19 cellular contexts compared by ENCODE assay signal in genomic region chr10:99539120-99539519, GRCh38. TPM values are rescaled to one million over a fixed set of nuclear protein-coding genes. Genes with fewer than 3 reads are reported as not detected.
DNase-seq lines count a peak whose midpoint lies in the region; ATAC-seq, FAIRE-seq and TF ChIP-seq lines count a peak whose summit lies in the region.
"Had no signal": no experiment of that assay in that cellular context is flagged by ENCODE, and none has a peak within 500 bp of the region (broad histone marks: within the 10 kb centered on the region; RNA-seq: fewer than 3 reads in every experiment).

No MANE protein-coding gene starts in this region.

- no peaks in the 10 kb centered on the region for H3K9me3 Mint-ChIP-seq in neural crest cell
- H3K9me3 Mint-ChIP-seq in type B pancreatic cell, result no peaks in the 10 kb centered on the region
- no peaks in the 10 kb centered on the region; a peak in 2 of 5 replicates for H3K9me3 Mint-ChIP-seq in H9
- H3K9me3 Mint-ChIP-seq: CD4-positive, alpha-beta memory T cell; HFFc6 had no signal

- H2BK120ac ChIP-seq in H1 (replicated peaks; ENCODE audit: low read depth, low read length) (no peak overlapping the region), H9 (ENCODE audit: low read depth, low read length, poor library complexity, severe bottlenecking) (no peak overlapping the region)

- H3K27ac Mint-ChIP-seq in neural crest cell (ENCODE audit: unreplicated experiment) (no peak overlapping the region), type B pancreatic cell (no peak overlapping the region), H9 (no peak overlapping the region)
- H3K27ac Mint-ChIP-seq: CD4-positive, alpha-beta memory T cell; HFFc6 had no signal

- H3K36me3 Mint-ChIP-seq in neural crest cell (ENCODE audit: low read depth) (peaks cover 3% of the 10 kb centered on the region), type B pancreatic cell (no peaks in the 10 kb centered on the region), H9 (ENCODE audit: insufficient read depth in 1 of 3, low read depth in 3 of 3) (no peaks in the 10 kb centered on the region; a peak in 1 of 7 replicates)
- H3K36me3 Mint-ChIP-seq: CD4-positive, alpha-beta memory T cell had no signal

- H3K18ac ChIP-seq in H1 (ENCODE audit: extremely low read depth, low read length), result no peak overlapping the region
- H3K18ac ChIP-seq in H9 (ENCODE audit: insufficient read length, low read depth, low read length), result no peak overlapping the region

- no peak overlapping the region for H4K8ac ChIP-seq in H1 (ENCODE audit: extremely low read depth, insufficient read depth, low read length)
- no peak overlapping the region for H4K8ac ChIP-seq in H9 (replicated peaks; ENCODE audit: insufficient read length, low read depth, low read length)

- DNase-seq in H1 (ENCODE audit: low read depth in 1 of 2, low spot score in 2 of 2) (no peak), neural crest cell (ENCODE audit: low read depth, low spot score) (no peak), type B pancreatic cell (ENCODE audit: extremely low spot score, unreplicated experiment) (no peak), H9 (no peak), SIG-M5 treated with dmso at 0.1 percent for 504 hours (lab: John Stamatoyannopoulos, UW; ENCODE audit: unreplicated experiment) (no peak)
- DNase-seq: BE2C; CD4-positive, alpha-beta memory T cell; COR-L47; DND-41; GF-D8; HFFc6 had no signal

- H3K56ac ChIP-seq in H1 (replicated peaks; ENCODE audit: insufficient read length, low read depth, low read length) (no peak overlapping the region), H9 (ENCODE audit: insufficient read length, low read depth, low read length) (no peak overlapping the region)

- H3K27ac ChIP-seq in HEK293 (ENCODE audit: extremely low read depth, low read depth, low read length), result no peak overlapping the region
- H3K27ac ChIP-seq in H1 (ENCODE audit: low read depth, low read length), result no peak overlapping the region
- H3K27ac ChIP-seq in H9 (ENCODE audit: insufficient read length, low read depth, low read length), result no peak overlapping the region
- H3K27ac ChIP-seq: A549, C4-2B, HL-60 had no signal

- CTCF ChIA-PET in HEK293 (lab: Yijun Ruan, JAX), result interaction anchor here (0.5 to 1.3 kb wide), 3 partner anchors 9 to 103 kb away, joined by 3 to 4 read pairs (median 3); no protein-coding TSS in a partner anchor
- CTCF ChIA-PET in H1 (lab: Charles Lee; ENCODE audit: partially characterized antibody), result interaction anchor here (0.6 to 2.4 kb wide), 4 partner anchors 18 to 103 kb away, joined by 3 to 10 read pairs (median 4); no protein-coding TSS in a partner anchor

- H3K79me2 ChIP-seq in H1 (ENCODE audit: control insufficient read depth in 1 of 2, insufficient read depth in 2 of 2, low read length in 2 of 2) (no peaks in the 10 kb centered on the region), H9 (ENCODE audit: insufficient read depth, low read length) (no peaks in the 10 kb centered on the region)

- H3K9ac ChIP-seq in H1 (replicated peaks in 1 of 4; ENCODE audit: extremely low read depth in 1 of 4, low read depth in 3 of 4, low read length in 3 of 4), result no peak overlapping the region
- H3K9ac ChIP-seq in H9 (ENCODE audit: extremely low read depth, insufficient read length, low read length), result no peak overlapping the region

- peaks cover 6% of the 10 kb centered on the region; the same call in 1 of the 2 replicates for H3K4me1 ChIP-seq in HEK293 (ENCODE audit: control insufficient read depth, insufficient read depth, low read length)
- peaks cover 2 to 32% (median 21%) of the 10 kb centered on the region in 4 experiments for H3K4me1 ChIP-seq in H1 (replicated peaks in 1 of 4; ENCODE audit: control insufficient read depth in 3 of 4, insufficient read depth in 4 of 4, low read length in 3 of 4)
- no peaks in the 10 kb centered on the region; the same call in 1 of the 2 replicates for H3K4me1 ChIP-seq in H9 (ENCODE audit: insufficient read depth, low read length)
- H3K4me1 ChIP-seq: BE2C had no signal

- H3K23me2 ChIP-seq in H1 (ENCODE audit: low read depth, low read length) (peaks cover 5% of the 10 kb centered on the region; the same call in 1 of the 2 replicates), H9 (ENCODE audit: insufficient read length, low read depth, low read length, poor library complexity, severe bottlenecking) (peaks cover 11% of the 10 kb centered on the region)

- H3K4me2 ChIP-seq in H1 (ENCODE audit: insufficient read depth in 1 of 2, low read depth in 2 of 2, low read length in 2 of 2), result peak overlapping the region in 1 of 2 experiments; percentile 81; a peak in 1 of 4 replicates
- H3K4me2 ChIP-seq in H9 (ENCODE audit: insufficient read depth, insufficient read length, low read length), result no peak overlapping the region
- H3K4me2 ChIP-seq: A549 had no signal

- H2AK5ac ChIP-seq in H1 (ENCODE audit: low read depth, low read length) (0 out of 2 replicates have a peak overlapping the region, but pooled peaks have one; percentile 40), H9 (ENCODE audit: insufficient read length, low read length) (no peak overlapping the region)

- H3K36me3 ChIP-seq in HEK293 (ENCODE audit: control insufficient read depth in 2 of 2, insufficient read depth in 1 of 2, low read length in 2 of 2) (no peaks in the 10 kb centered on the region), H1 (ENCODE audit: control insufficient read depth in 2 of 4, insufficient read depth in 4 of 4, low read length in 3 of 4) (peaks cover 0 to 7% (median 0%) of the 10 kb centered on the region in 4 experiments; a peak in 1 of 8 replicates)
- H3K36me3 ChIP-seq: BE2C, HAP-1 had no signal

- H3K4me1 Mint-ChIP-seq in neural crest cell (peaks cover 28% of the 10 kb centered on the region), type B pancreatic cell (ENCODE audit: unreplicated experiment) (peaks cover 12% of the 10 kb centered on the region), H9 (peaks cover 25 to 57% of the 10 kb centered on the region in 2 experiments)

- H2BK12ac ChIP-seq in H1 (ENCODE audit: low read depth, low read length) (no peak overlapping the region; the same call in 1 of the 2 replicates), H9 (ENCODE audit: insufficient read length, low read depth, low read length) (no peak overlapping the region)

- H4K5ac ChIP-seq in H1 (ENCODE audit: insufficient read length, low read depth, low read length) (no peak overlapping the region), H9 (ENCODE audit: insufficient read length, low read depth, low read length) (no peak overlapping the region)

- POLR2A ChIA-PET in HEK293 (lab: Yijun Ruan, JAX) (interaction anchor here (0.6 kb wide), 1 partner anchor 110 kb away, joined by 3 read pairs; no protein-coding TSS in a partner anchor), H1 (lab: Charles Lee; ENCODE audit: partially characterized antibody) (interaction anchor here (1.0 to 1.4 kb wide), 5 partner anchors 13 to 112 kb away, joined by 3 to 4 read pairs (median 3); no protein-coding TSS in a partner anchor)

- WGBS in H1 (ENCODE audit: extremely low coverage in 1 of 2, insufficient coverage in 1 of 2, insufficient read length in 1 of 2, insufficient replicate concordance in 2 of 2, low coverage in 1 of 2, low lambda C conversion rate in 2 of 2, missing lambda C conversion rate in 1 of 2), 2 experiments, result 23% methylated on average over 6 of the region's 6 CpGs; no CpG with 5 or more reads in 1 of the 2 experiments
- no CpG with 5 or more reads among the region's 6 CpGs for WGBS in H9 (ENCODE audit: extremely low coverage, insufficient read length, low lambda C conversion rate)

- H3K14ac ChIP-seq in H1 (ENCODE audit: insufficient read length) (no peak overlapping the region), H9 (ENCODE audit: insufficient read depth, low read length) (no peak overlapping the region)

- H2BK20ac ChIP-seq in H1 (ENCODE audit: low read length), result no peak overlapping the region
- no peak overlapping the region for H2BK20ac ChIP-seq in H9 (ENCODE audit: low read depth, low read length, poor library complexity, severe bottlenecking)

- no peak overlapping the region for H3K4ac ChIP-seq in H1 (replicated peaks; ENCODE audit: insufficient read length, low read depth, low read length)
- no peak overlapping the region for H3K4ac ChIP-seq in H9 (ENCODE audit: low read depth, low read length)

- H2BK15ac ChIP-seq in H1 (ENCODE audit: low read length), result peak overlapping the region; percentile 12; the same call in 1 of the 2 replicates
- no peak overlapping the region for H2BK15ac ChIP-seq in H9 (ENCODE audit: low read depth, low read length)

- TF ChIP-seq CTCF in HEK293 (tag by site-specific recombination; IDR thresholded peaks at IDR 0.05) (no peak), H1 (IDR thresholded peaks at IDR 0.05; ENCODE audit: control extremely low read depth in 1 of 3, insufficient read depth in 1 of 3, low read depth in 1 of 3, low read length in 3 of 3) (no peak), neural crest cell (conservative IDR thresholded peaks at IDR 0.05) (no peak), type B pancreatic cell (conservative IDR thresholded peaks at IDR 0.05) (no peak), H9 (conservative IDR thresholded peaks at IDR 0.05) (no peak)

- H3K23ac ChIP-seq in H1 (ENCODE audit: insufficient read length) (no peak overlapping the region), H9 (ENCODE audit: insufficient read length, low read depth, low read length) (no peak overlapping the region)

- H2BK5ac ChIP-seq in H1 (ENCODE audit: low read depth, low read length) (no peak overlapping the region), H9 (ENCODE audit: insufficient read length, low read length) (no peak overlapping the region)

- no peak overlapping the region for H3K4me3 ChIP-seq in HEK293 (ENCODE audit: low read depth, low read length)
- no peak overlapping the region for H3K4me3 ChIP-seq in H1 (ENCODE audit: extremely low read depth in 1 of 4, insufficient read depth in 2 of 4, low read depth in 3 of 4, low read length in 4 of 4)
- H3K4me3 ChIP-seq: A549, HAP-1, K562 had no signal

- H4K20me1 ChIP-seq in H1 (replicated peaks in 1 of 2; ENCODE audit: control insufficient read depth in 1 of 2, insufficient read depth in 2 of 2, low read length in 2 of 2) (peaks cover 30 to 31% of the 10 kb centered on the region in 2 experiments), H9 (ENCODE audit: control insufficient read depth, insufficient read depth, insufficient read length) (no peaks in the 10 kb centered on the region)

- no peak for TF ChIP-seq POLR2A in H1 (IDR thresholded peaks at IDR 0.05; ENCODE audit: control extremely low read depth in 1 of 2, low read depth in 2 of 2, low read length in 2 of 2)

- H3T11ph ChIP-seq in H9 (ENCODE audit: low read length), result no peak overlapping the region

- peaks cover 84 to 96% (median 92%) of the 10 kb centered on the region in 4 experiments for H3K27me3 ChIP-seq in H1 (replicated peaks in 1 of 4; ENCODE audit: control insufficient read depth in 3 of 4, extremely low read depth in 1 of 4, insufficient read depth in 3 of 4, low read length in 3 of 4)
- peaks cover 88% of the 10 kb centered on the region for H3K27me3 ChIP-seq in H9 (ENCODE audit: insufficient read depth, low read length)

- FAIRE-seq in H1 (lab: Jason Lieb, UNC), result no peak
- FAIRE-seq: A549, K562 had no signal

- H3K27me3 Mint-ChIP-seq in neural crest cell (ENCODE audit: low read depth) (peaks cover 96% of the 10 kb centered on the region), type B pancreatic cell (peaks cover 95% of the 10 kb centered on the region), H9 (ENCODE audit: low read depth) (peaks cover 98% of the 10 kb centered on the region)

- no peak for TF ChIP-seq EP300 in H1 (IDR thresholded peaks at IDR 0.05; ENCODE audit: borderline replicate concordance in 1 of 2, low read depth in 2 of 2, low read length in 2 of 2)

- peak overlapping the region; percentile 45 for H3K4me3 Mint-ChIP-seq in neural crest cell
- H3K4me3 Mint-ChIP-seq in type B pancreatic cell, result peak overlapping the region; percentile 29
- no peak overlapping the region for H3K4me3 Mint-ChIP-seq in H9
- H3K4me3 Mint-ChIP-seq: HFFc6 had no signal

- H4K91ac ChIP-seq in H1 (replicated peaks; ENCODE audit: insufficient read length, low read length) (no peak overlapping the region), H9 (ENCODE audit: insufficient read length, low read depth, low read length) (no peak overlapping the region)

- ATAC-seq in HG03097 (IDR thresholded peaks at IDR 0.05; ENCODE audit: low FRiP score, unreplicated experiment), result no peak
- ATAC-seq: A549, K562 had no signal

- H3K79me1 ChIP-seq in H1 (ENCODE audit: low read depth, low read length) (no peaks in the 10 kb centered on the region), H9 (ENCODE audit: insufficient read depth, low read depth, low read length, poor library complexity, severe bottlenecking) (no peaks in the 10 kb centered on the region)

- H3K9me3 ChIP-seq in HEK293 (ENCODE audit: control insufficient read depth, insufficient read depth, low read depth, low read length) (no peaks in the 10 kb centered on the region), H1 (ENCODE audit: insufficient read depth in 2 of 2, low read depth in 1 of 2, low read length in 1 of 2) (no peaks in the 10 kb centered on the region), H9 (ENCODE audit: control insufficient read depth, low read depth, low read length) (no peaks in the 10 kb centered on the region)
- H3K9me3 ChIP-seq: A549, BE2C had no signal

- no peak overlapping the region for H2AFZ ChIP-seq in H1 (ENCODE audit: low read length)
- no peak overlapping the region for H2AFZ ChIP-seq in H9 (ENCODE audit: low read length)

- no peak for TF ChIP-seq RAD21 in H1 (IDR thresholded peaks at IDR 0.05 in 1 of 2, conservative IDR thresholded peaks at IDR 0.05 in 1 of 2; ENCODE audit: low read depth in 2 of 2, low read length in 2 of 2)

RNA-seq across cellular contexts. Expression of gene NKX2-3, which starts 6.4 kb away (rescaled TPM):
- total RNA-seq in H1 (2021; fragmentation: NEBNext Ultra II Directional; extraction: Animal tissue kit (Norgen Biotek cat#: 25700)), result not detected in 2 replicates
- not detected in 2 replicates for polyA plus RNA-seq in H1 (2011; rRNA removed)
- not detected for polyA plus RNA-seq in H1 (2011; cell fraction: cytosol; rRNA removed)
- not detected for polyA plus RNA-seq in H1 (2011; cell fraction: nucleus; rRNA removed)
- polyA plus RNA-seq in H1 (2012, experiment 1 of 2), result not detected in 4 replicates
- polyA plus RNA-seq in H1 (2012, experiment 2 of 2), result not detected
- polyA plus RNA-seq in H1 (2013, experiment 1 of 2), result not detected
- not detected for polyA plus RNA-seq in H1 (2013, experiment 2 of 2)
- not detected in 2 replicates for polyA minus RNA-seq in H1 (2011; rRNA and poly(A)+ RNA removed)
- polyA minus RNA-seq in H1 (2011; cell fraction: cytosol; rRNA and poly(A)+ RNA removed), result not detected
- polyA minus RNA-seq in H1 (2011; cell fraction: nucleus; rRNA and poly(A)+ RNA removed), result not detected
- total RNA-seq in neural crest cell (not detected in 2 replicates), type B pancreatic cell (ENCODE audit: low replicate concordance) (not detected in 2 replicates), H9 (2021) (not detected in 2 replicates)
- total RNA-seq: CD4-positive, alpha-beta memory T cell; HFFc6; K562 had no signal
- polyA plus RNA-seq: A549, AG04450, K562 had no signal

Comparison
In these comparisons a context has a peak if more than half of its experiments do, and no peak if none do; other contexts are left out.
1. H3K4me3 Mint-ChIP-seq: peak in neural crest cell (single experiment) and type B pancreatic cell (single experiment); none in H9 (0 of 2).